In the genomic region with DNA sequence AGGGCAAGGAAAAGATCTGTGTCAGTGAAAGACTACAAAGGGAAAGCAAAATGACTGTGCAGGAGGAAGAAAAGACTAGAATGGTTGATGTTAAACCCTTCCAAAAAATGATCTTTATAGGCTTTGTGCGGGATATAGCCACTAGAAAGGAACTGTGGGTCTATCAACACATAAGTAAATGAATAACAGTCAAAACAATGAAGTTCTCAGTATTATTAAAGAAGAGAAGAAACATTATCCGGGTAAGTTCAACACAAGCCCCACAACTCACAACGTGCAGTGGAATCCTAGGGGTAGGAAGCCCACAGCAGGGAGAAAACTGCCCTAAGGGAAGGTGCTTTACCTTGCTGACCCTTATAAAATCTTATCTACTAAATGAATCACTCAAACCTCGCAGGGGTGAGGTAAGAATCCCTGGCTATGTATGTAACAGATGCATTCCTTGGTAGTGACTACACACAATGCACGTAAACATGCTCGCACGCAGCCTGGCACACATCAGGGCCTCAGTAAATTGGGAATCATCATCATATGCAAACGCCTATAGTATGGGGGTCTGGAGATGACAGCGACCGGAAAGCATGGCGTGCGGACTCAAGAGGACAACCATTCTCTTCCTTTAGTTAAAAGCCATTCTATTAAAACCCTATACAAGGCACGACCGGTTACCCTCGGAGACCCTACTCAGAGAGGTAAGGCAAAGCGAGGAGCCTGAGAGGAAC, we compare ENCODE assay signal across 7 cellular contexts. TPM values are rescaled to one million over a fixed set of nuclear protein-coding genes. Genes with fewer than 3 reads are reported as not detected.
A peak's percentile ranks its signal among the peaks of the same experiment; 100 is the strongest.
DNase-seq lines count a peak whose midpoint lies in the region; ATAC-seq, FAIRE-seq and TF ChIP-seq lines count a peak whose summit lies in the region.

No MANE protein-coding gene starts in this region.

- peaks cover 10% of the 10 kb centered on the region for H3K79me2 ChIP-seq in KMS-11 (ENCODE audit: insufficient read depth, low read depth)

- H2AFZ ChIP-seq in KMS-11 (ENCODE audit: low read depth) = peak overlapping the region; percentile 95

- H3K4me3 ChIP-seq in KMS-11 (IDR thresholded peaks at IDR 0.05; ENCODE audit: insufficient read depth, low read depth, low read length) (no peak overlapping the region), bronchial epithelial cell (ENCODE audit: low read depth, low read length) (peak overlapping the region; percentile 39), mucosa of rectum (ENCODE audit: low read length in 2 of 2) (peak overlapping the region; percentile 67 to 75)

- no peaks in the 10 kb centered on the region for H4K20me1 ChIP-seq in KMS-11 (ENCODE audit: insufficient read depth)

- peaks cover 25% of the 10 kb centered on the region for H3K4me1 ChIP-seq in KMS-11 (ENCODE audit: low read depth, poor library complexity, severe bottlenecking)
- peaks cover 4 to 8% of the 10 kb centered on the region in 2 donors for H3K4me1 ChIP-seq in mucosa of rectum (ENCODE audit: control insufficient read depth in 2 of 2, insufficient read depth in 2 of 2, low read length in 2 of 2)

- peak; percentile 91 for FAIRE-seq in bronchial epithelial cell (lab: Jason Lieb, UNC)

- H3K27ac ChIP-seq in KMS-11 (no peak overlapping the region; the same call in 1 of the 2 replicates), mucosa of rectum (ENCODE audit: low read depth in 2 of 2, low read length in 2 of 2) (no peak overlapping the region)

- H3K9ac ChIP-seq in KMS-11 (peak overlapping the region; percentile 46; the same call in 1 of the 2 replicates), mucosa of rectum (ENCODE audit: low read depth in 1 of 2, low read length in 2 of 2) (peak overlapping the region; percentile 43 to 46)

- peak; percentile 11 for ATAC-seq in GM18505 (IDR thresholded peaks at IDR 0.05; ENCODE audit: unreplicated experiment)

- H3K36me3 ChIP-seq in KMS-11 (ENCODE audit: insufficient read depth) (no peaks in the 10 kb centered on the region), bronchial epithelial cell (ENCODE audit: control insufficient read depth, insufficient read depth, low read length) (peaks cover 16% of the 10 kb centered on the region), mucosa of rectum (ENCODE audit: control insufficient read depth in 2 of 2, insufficient read depth in 2 of 2, low read length in 2 of 2) (no peaks in the 10 kb centered on the region)

- peak; percentile 26; the same call in 1 of the 2 replicates for TF ChIP-seq CTCF in KMS-11 (conservative IDR thresholded peaks at IDR 0.05; ENCODE audit: low read depth, low read length)
- no peak for TF ChIP-seq CTCF in bronchial epithelial cell (IDR thresholded peaks at IDR 0.05; ENCODE audit: insufficient read depth, low read length, severe bottlenecking)

- TF ChIP-seq POLR2A in GM18505 (IDR thresholded peaks at IDR 0.05; ENCODE audit: borderline replicate concordance, extremely low read depth, insufficient read depth, insufficient read length) = no peak

- DNase-seq in H4 (ENCODE audit: low spot score) = peak; percentile 78
- peak; percentile 98 for DNase-seq in bronchial epithelial cell (ENCODE audit: low read depth)
- no peak for DNase-seq in NCI-H1694 treated with DMSO at 0.1 percent for 48 hours (lab: John Stamatoyannopoulos, UW)
- no peak for DNase-seq in NCI-H187 (lab: John Stamatoyannopoulos, UW)

- H3K9me3 ChIP-seq in mucosa of rectum (ENCODE audit: control insufficient read depth in 2 of 2, low read length in 2 of 2) = peaks cover 2 to 7% of the 10 kb centered on the region in 2 donors

- peak overlapping the region; percentile 90 for H3K4me2 ChIP-seq in KMS-11

- H3K27me3 ChIP-seq in KMS-11 (ENCODE audit: insufficient read depth, low read depth) = no peaks in the 10 kb centered on the region
- H3K27me3 ChIP-seq in bronchial epithelial cell (ENCODE audit: control insufficient read depth, insufficient read depth, low read length) = no peaks in the 10 kb centered on the region
- H3K27me3 ChIP-seq in mucosa of rectum (ENCODE audit: control insufficient read depth in 2 of 2, insufficient read depth in 2 of 2, low read length in 2 of 2) = peaks cover 39 to 57% of the 10 kb centered on the region in 2 donors

RNA-seq across cellular contexts. Expression of a gene that starts 11.3 kb away (rescaled TPM):
- total RNA-seq in H4 (2014; rRNA removed; shearing (Covaris generic)) = 5.0 and 5.4 TPM in 2 replicates
- 3.4 and 6.3 TPM in 2 replicates for total RNA-seq in bronchial epithelial cell

Comparison
In these comparisons a context has a peak if more than half of its experiments do, and no peak if none do; other contexts are left out.
1. DNase-seq: peak in H4 (single experiment) and bronchial epithelial cell (single experiment); none in NCI-H1694 treated with DMSO at 0.1 percent for 48 hours (single experiment) and NCI-H187 (0 of 2).